Comparison of ENCODE assay signal across 1 cellular context in genomic region chr20:3237958-3238615, GRCh38.
TF ChIP-seq lines count a peak whose summit lies in the region.

No MANE protein-coding gene starts in this region.

TF ChIP-seq in SK-N-SH treated with all-trans-retinoic acid at 6 μM for 48 hours, 23 proteins besides CTCF, POLR2A, EP300 and RAD21 (continued from another document):
- TF ChIP-seq, protein P1, sequence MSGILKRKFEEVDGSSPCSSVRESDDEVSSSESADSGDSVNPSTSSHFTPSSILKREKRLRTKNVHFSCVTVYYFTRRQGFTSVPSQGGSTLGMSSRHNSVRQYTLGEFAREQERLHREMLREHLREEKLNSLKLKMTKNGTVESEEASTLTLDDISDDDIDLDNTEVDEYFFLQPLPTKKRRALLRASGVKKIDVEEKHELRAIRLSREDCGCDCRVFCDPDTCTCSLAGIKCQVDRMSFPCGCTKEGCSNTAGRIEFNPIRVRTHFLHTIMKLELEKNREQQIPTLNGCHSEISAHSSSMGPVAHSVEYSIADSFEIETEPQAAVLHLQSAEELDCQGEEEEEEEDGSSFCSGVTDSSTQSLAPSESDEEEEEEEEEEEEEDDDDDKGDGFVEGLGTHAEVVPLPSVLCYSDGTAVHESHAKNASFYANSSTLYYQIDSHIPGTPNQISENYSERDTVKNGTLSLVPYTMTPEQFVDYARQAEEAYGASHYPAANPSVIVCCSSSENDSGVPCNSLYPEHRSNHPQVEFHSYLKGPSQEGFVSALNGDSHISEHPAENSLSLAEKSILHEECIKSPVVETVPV (CRISPR knock-in tag; IDR thresholded peaks at IDR 0.05) = no peak
- no peak for TF ChIP-seq TCF4 (CRISPR knock-in tag; IDR thresholded peaks at IDR 0.05; ENCODE audit: borderline replicate concordance)
- no peak for TF ChIP-seq GLIS3 (CRISPR knock-in tag; IDR thresholded peaks at IDR 0.05)
- no peak for TF ChIP-seq ESRRG (CRISPR knock-in tag; IDR thresholded peaks at IDR 0.05)
- no peak for TF ChIP-seq CSDC2 (CRISPR knock-in tag; IDR thresholded peaks at IDR 0.05)
- TF ChIP-seq ZC3H10 (CRISPR knock-in tag; IDR thresholded peaks at IDR 0.05) = no peak
- no peak for TF ChIP-seq BACH2 (CRISPR knock-in tag; IDR thresholded peaks at IDR 0.05; ENCODE audit: borderline replicate concordance)
- no peak for TF ChIP-seq POU6F1 (CRISPR knock-in tag; IDR thresholded peaks at IDR 0.05; ENCODE audit: borderline replicate concordance, low read depth)
- TF ChIP-seq ZNF565 (CRISPR knock-in tag; conservative IDR thresholded peaks at IDR 0.05; ENCODE audit: low read depth) = no peak
- no peak for TF ChIP-seq ZNF8 (CRISPR knock-in tag; IDR thresholded peaks at IDR 0.05)
- TF ChIP-seq, protein P2, sequence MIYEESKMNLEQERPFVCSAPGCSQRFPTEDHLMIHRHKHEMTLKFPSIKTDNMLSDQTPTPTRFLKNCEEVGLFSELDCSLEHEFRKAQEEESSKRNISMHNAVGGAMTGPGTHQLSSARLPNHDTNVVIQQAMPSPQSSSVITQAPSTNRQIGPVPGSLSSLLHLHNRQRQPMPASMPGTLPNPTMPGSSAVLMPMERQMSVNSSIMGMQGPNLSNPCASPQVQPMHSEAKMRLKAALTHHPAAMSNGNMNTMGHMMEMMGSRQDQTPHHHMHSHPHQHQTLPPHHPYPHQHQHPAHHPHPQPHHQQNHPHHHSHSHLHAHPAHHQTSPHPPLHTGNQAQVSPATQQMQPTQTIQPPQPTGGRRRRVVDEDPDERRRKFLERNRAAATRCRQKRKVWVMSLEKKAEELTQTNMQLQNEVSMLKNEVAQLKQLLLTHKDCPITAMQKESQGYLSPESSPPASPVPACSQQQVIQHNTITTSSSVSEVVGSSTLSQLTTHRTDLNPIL (CRISPR knock-in tag; IDR thresholded peaks at IDR 0.05; ENCODE audit: low read depth) = no peak
- TF ChIP-seq ZNF70 (CRISPR knock-in tag; IDR thresholded peaks at IDR 0.05) = no peak
